Comparison of ENCODE assay signal across 20 cellular contexts in genomic region chr20:45426621-45427020, GRCh38. TPM values are rescaled to one million over a fixed set of nuclear protein-coding genes. Genes with fewer than 3 reads are reported as not detected.
DNase-seq lines count a peak whose midpoint lies in the region; ATAC-seq, FAIRE-seq and TF ChIP-seq lines count a peak whose summit lies in the region.
"Had no signal": no experiment of that assay in that cellular context is flagged by ENCODE, and none has a peak within 500 bp of the region (broad histone marks: within the 10 kb centered on the region; RNA-seq: fewer than 3 reads in every experiment).

No MANE protein-coding gene starts in this region.

- POLR2A ChIA-PET in HepG2 (lab: Yijun Ruan, JAX) = no interaction called here

- ATAC-seq in HepG2 (peak; percentile 25; the same call in 2 of the 3 replicates), right lobe of liver (no peak), left cardiac atrium (peak; percentile 45 to 77)
- ATAC-seq: stimulated activated naive CD8-positive, alpha-beta T cell treated with anti-CD3 and anti-CD28 coated beads, Interleukin-15, amount 100 ng/mL, for 72 hours had no signal

- no peaks in the 10 kb centered on the region for H4K20me1 ChIP-seq in HepG2 (ENCODE audit: insufficient read depth, low read length)

- H3K36me3 ChIP-seq in HepG2 (replicated peaks in 1 of 2; ENCODE audit: control insufficient read depth in 1 of 2, insufficient read depth in 2 of 2, low read length in 2 of 2) = peaks cover 11 to 37% of the 10 kb centered on the region in 2 experiments
- H3K36me3 ChIP-seq in right lobe of liver = peaks cover 0 to 28% (median 10%) of the 10 kb centered on the region in 4 donors
- H3K36me3 ChIP-seq in sigmoid colon = peaks cover 9 to 50% (median 26%) of the 10 kb centered on the region in 4 donors
- H3K36me3 ChIP-seq in small intestine (ENCODE audit: control insufficient read depth in 2 of 2, insufficient read depth in 2 of 2, low read length in 2 of 2) = peaks cover 8 to 11% of the 10 kb centered on the region in 2 donors
- peaks cover 33% of the 10 kb centered on the region for H3K36me3 ChIP-seq in SJCRH30

- H2AFZ ChIP-seq in HepG2 (ENCODE audit: low read length) = no peak overlapping the region

- H3K4me3 ChIP-seq in HepG2 (replicated peaks in 1 of 3; ENCODE audit: insufficient read depth in 1 of 3, low read depth in 2 of 3, low read length in 3 of 3) (no peak overlapping the region), right lobe of liver (no peak overlapping the region), sigmoid colon (no peak overlapping the region), small intestine (ENCODE audit: low read depth in 1 of 2, low read length in 2 of 2) (no peak overlapping the region), SJCRH30 (no peak overlapping the region)

- TF ChIP-seq POLR2A in HepG2 (IDR thresholded peaks at IDR 0.05; ENCODE audit: insufficient read depth in 1 of 2, low read depth in 2 of 2, low read length in 2 of 2) (no peak), right lobe of liver (IDR thresholded peaks at IDR 0.05) (no peak), sigmoid colon (IDR thresholded peaks at IDR 0.05) (no peak)

- in situ Hi-C loops in HepG2 (cut with HindIII; ENCODE audit: extremely low pct_ligation_motif_present, low pct_unique_long_range_greater_than_20kb) = no loop called here

- DNase-seq in HepG2 (ENCODE audit: low spot score) (no peak), right lobe of liver (no peak), left cardiac atrium (no peak), sigmoid colon (no peak), small intestine (no peak), SJCRH30 (no peak)
- DNase-seq: activated CD4-positive, alpha-beta T cell treated with anti-CD3 and anti-CD28 coated beads for 48 hours; activated T-cell treated with anti-CD3 and anti-CD28 coated beads, Interleukin-2, amount 50 U/mL, for 48 hours; Calu3; NCI-H2029 treated with DMSO at 0.1 percent for 48 hours; NCI-H774; stimulated activated naive CD8-positive, alpha-beta T cell treated with anti-CD3 and anti-CD28 coated beads, Interleukin-15, amount 100 ng/mL, for 72 hours had no signal

- H3K27ac ChIP-seq in HepG2 (ENCODE audit: extremely low read length, insufficient read depth, low read length) (no peak overlapping the region), right lobe of liver (no peak overlapping the region), sigmoid colon (peak overlapping the region in 2 of 4 donors; percentile 12 to 14), small intestine (ENCODE audit: low read depth in 1 of 2, low read length in 1 of 2) (peak overlapping the region in 1 of 2 donors; percentile 80), SJCRH30 (no peak overlapping the region)
- H3K27ac ChIP-seq: neutrophil had no signal

- no peak for TF ChIP-seq CTCF in HepG2 (CRISPR knock-in tag; IDR thresholded peaks at IDR 0.05)
- TF ChIP-seq CTCF in right lobe of liver (IDR thresholded peaks at IDR 0.05) = no peak
- no peak for TF ChIP-seq CTCF in sigmoid colon (IDR thresholded peaks at IDR 0.05)

- H3K27me3 ChIP-seq in HepG2 (ENCODE audit: control insufficient read depth in 1 of 2, insufficient read depth in 2 of 2, low read length in 2 of 2) (no peaks in the 10 kb centered on the region), right lobe of liver (no peaks in the 10 kb centered on the region), sigmoid colon (no peaks in the 10 kb centered on the region), small intestine (ENCODE audit: control insufficient read depth in 2 of 2, insufficient read depth in 2 of 2, low read length in 2 of 2) (no peaks in the 10 kb centered on the region), SJCRH30 (no peaks in the 10 kb centered on the region)
- H3K27me3 ChIP-seq: neutrophil had no signal

- FAIRE-seq in HepG2 (lab: Jason Lieb, UNC) (no peak), small intestine (lab: Jason Lieb, UNC) (no peak)
- FAIRE-seq: endothelial cell of umbilical vein had no signal

- intact Hi-C loops in HepG2 (cut with micrococcal nuclease; ENCODE audit: unreplicated experiment) = no loop called here
- intact Hi-C loops in right lobe of liver (cut with DNase I) = loop anchor here in 1 of 2 donors (10.0 kb wide), 1 partner anchor 52 kb away; the partner anchor contains the start of gene TP53TG5
- intact Hi-C loops in left cardiac atrium (cut with DNase I) = no loop called here
- intact Hi-C loops in sigmoid colon (cut with DNase I) = no loop called here

- CTCF ChIA-PET in HepG2 (lab: Yijun Ruan, JAX; ENCODE audit: low intra/inter-chr PET ratio, low total read pairs) = no interaction called here

- H3K4me1 ChIP-seq in HepG2 (ENCODE audit: insufficient read depth, low read length) = 0 out of 2 replicates have a peak, but pooled peaks cover 5% of the 10 kb centered on the region
- H3K4me1 ChIP-seq in right lobe of liver = no peaks in the 10 kb centered on the region
- H3K4me1 ChIP-seq in sigmoid colon = peaks cover 0 to 9% (median 0%) of the 10 kb centered on the region in 4 donors
- H3K4me1 ChIP-seq in small intestine (ENCODE audit: control insufficient read depth in 2 of 2, insufficient read depth in 1 of 2, low read depth in 1 of 2, low read length in 1 of 2) = peaks cover 0 to 4% of the 10 kb centered on the region in 2 donors
- H3K4me1 ChIP-seq in SJCRH30 = 0 out of 2 replicates have a peak, but pooled peaks cover 2% of the 10 kb centered on the region

- no peak for TF ChIP-seq EP300 in HepG2 (IDR thresholded peaks at IDR 0.05; ENCODE audit: low read depth in 2 of 2, low read length in 2 of 2)
- no peak for TF ChIP-seq EP300 in HepG2 (CRISPR knock-in tag; IDR thresholded peaks at IDR 0.05; ENCODE audit: borderline replicate concordance)
- no peak for TF ChIP-seq EP300 in sigmoid colon (IDR thresholded peaks at IDR 0.05)

- H3K79me2 ChIP-seq in HepG2 (ENCODE audit: insufficient read depth, low read length) = no peaks in the 10 kb centered on the region

- TF ChIP-seq RAD21 in HepG2 (CRISPR knock-in tag; IDR thresholded peaks at IDR 0.05) = no peak

- H3K9me3 ChIP-seq in HepG2 (ENCODE audit: low read length) (no peaks in the 10 kb centered on the region), right lobe of liver (no peaks in the 10 kb centered on the region), sigmoid colon (no peaks in the 10 kb centered on the region), small intestine (ENCODE audit: control insufficient read depth, low read depth) (no peaks in the 10 kb centered on the region), SJCRH30 (replicated peaks) (no peaks in the 10 kb centered on the region)
- H3K9me3 ChIP-seq: neutrophil had no signal

- BruUV-seq in HepG2 (replicated peaks; lab: Mats Ljungman, UMichigan) = no TSS peak

- no peak overlapping the region for H3K9ac ChIP-seq in HepG2 (ENCODE audit: insufficient read depth, low read depth, low read length)

- H3K4me2 ChIP-seq in HepG2 (ENCODE audit: low read depth, low read length) = no peak overlapping the region

- 89% methylated on average over 3 of the region's 3 CpGs for WGBS in HepG2 (ENCODE audit: low lambda C conversion rate)
- no CpG with 5 or more reads among the region's 3 CpGs for WGBS in right lobe of liver (ENCODE audit: insufficient coverage, low coverage, low lambda C conversion rate, missing lambda C conversion rate)
- 74 to 90% methylated on average over 3 of the region's 3 CpGs for WGBS in sigmoid colon, 2 donors
- WGBS in small intestine, 3 donors = 74 to 81% (median 78%) methylated on average over 3 of the region's 3 CpGs

RNA-seq across cellular contexts. Expression of gene PIGT, which starts 10.7 kb away (rescaled TPM):
- total RNA-seq in HepG2 (2016; rRNA removed; fragmentation: Illumina TruSeq; extraction: Trizol) (26.4 and 65.9 TPM in 2 replicates), right lobe of liver (10 to 100 TPM; 35.7 to 58.4 (median 40.5) TPM), left cardiac atrium (100 to 1,000 TPM; 104 to 129 TPM), sigmoid colon (10 to 100 TPM; 49.7 to 66.7 (median 56.1) TPM)
- 16.2 and 16.8 TPM in 2 replicates for total RNA-seq in HepG2 (2016; cell fraction: cytosol; rRNA removed; fragmentation: Illumina TruSeq; extraction: Trizol; ENCODE audit: low read depth)
- 26.3 and 65.1 TPM in 2 replicates for total RNA-seq in HepG2 (2016; cell fraction: insoluble cytoplasmic fraction; rRNA removed; fragmentation: Illumina TruSeq; extraction: Trizol)
- 26.4 and 29.9 TPM in 2 replicates for total RNA-seq in HepG2 (2016; cell fraction: membrane; rRNA removed; fragmentation: Illumina TruSeq; extraction: Trizol)
- total RNA-seq in HepG2 (2016; cell fraction: nucleus; rRNA removed; fragmentation: Illumina TruSeq; extraction: Trizol) = 64.4 and 84.9 TPM in 2 replicates
- polyA plus RNA-seq in HepG2 (2011; rRNA removed) (74.1 and 85.7 TPM in 2 replicates), sigmoid colon (10 to 100 TPM; 33.0 to 98.7 (median 43.0) TPM), small intestine (10 to 100 TPM; 49.7 to 85.2 (median 51.0) TPM)
- polyA plus RNA-seq in HepG2 (2011; cell fraction: cytosol; rRNA removed) = 37.8 and 44.8 TPM in 2 replicates
- 94.4 and 98.4 TPM in 2 replicates for polyA plus RNA-seq in HepG2 (2011; cell fraction: nucleus; rRNA removed)
- 62.3 and 63.6 TPM in 2 replicates for polyA plus RNA-seq in HepG2 (2012)
- 22.0 and 26.6 TPM in 2 replicates for polyA plus RNA-seq in HepG2 (2016; cell fraction: cytosol; fragmentation: Illumina TruSeq; extraction: Trizol; ENCODE audit: low read depth)
- polyA plus RNA-seq in HepG2 (2016; cell fraction: insoluble cytoplasmic fraction; fragmentation: Illumina TruSeq; extraction: Trizol; ENCODE audit: low read depth) = 39.8 and 50.9 TPM in 2 replicates
- 33.2 and 33.6 TPM in 2 replicates for polyA plus RNA-seq in HepG2 (2016; cell fraction: membrane; fragmentation: Illumina TruSeq; extraction: Trizol; ENCODE audit: low read depth)
- 167 and 168 TPM in 2 replicates for polyA plus RNA-seq in HepG2 (2016; cell fraction: nucleus; fragmentation: Illumina TruSeq; extraction: Trizol; ENCODE audit: insufficient read depth, low read depth)
- polyA minus RNA-seq in HepG2 (2011; rRNA and poly(A)+ RNA removed; ENCODE audit: low replicate concordance) = 86.1 and 91.5 TPM in 2 replicates
- 35.9 and 37.0 TPM in 2 replicates for polyA minus RNA-seq in HepG2 (2011; cell fraction: cytosol; rRNA and poly(A)+ RNA removed)
- 68.5 and 79.2 TPM in 2 replicates for polyA minus RNA-seq in HepG2 (2011; cell fraction: nucleus; rRNA and poly(A)+ RNA removed)
- 106 and 110 TPM in 2 replicates for total RNA-seq in SJCRH30 (2014; rRNA removed; shearing (Covaris generic))

RNA-seq across cellular contexts. Expression of gene DBNDD2, which starts 18.5 kb away (rescaled TPM):
- total RNA-seq in HepG2 (2016; rRNA removed; fragmentation: Illumina TruSeq; extraction: Trizol) = 16.7 and 19.6 TPM in 2 replicates
- total RNA-seq in HepG2 (2016; cell fraction: cytosol; rRNA removed; fragmentation: Illumina TruSeq; extraction: Trizol; ENCODE audit: low read depth) = 27.1 and 31.8 TPM in 2 replicates
- total RNA-seq in HepG2 (2016; cell fraction: insoluble cytoplasmic fraction; rRNA removed; fragmentation: Illumina TruSeq; extraction: Trizol) = 17.0 and 18.9 TPM in 2 replicates
- 37.0 and 42.3 TPM in 2 replicates for total RNA-seq in HepG2 (2016; cell fraction: membrane; rRNA removed; fragmentation: Illumina TruSeq; extraction: Trizol)
- 9.4 and 9.5 TPM in 2 replicates for total RNA-seq in HepG2 (2016; cell fraction: nucleus; rRNA removed; fragmentation: Illumina TruSeq; extraction: Trizol)
- polyA plus RNA-seq in HepG2 (2011; rRNA removed) = 47.6 and 50.4 TPM in 2 replicates
- polyA plus RNA-seq in HepG2 (2011; cell fraction: cytosol; rRNA removed) = 44.5 and 55.5 TPM in 2 replicates
- polyA plus RNA-seq in HepG2 (2011; cell fraction: nucleus; rRNA removed) = 18.6 and 25.0 TPM in 2 replicates
- 22.6 and 31.0 TPM in 2 replicates for polyA plus RNA-seq in HepG2 (2012)
- 59.2 and 64.6 TPM in 2 replicates for polyA plus RNA-seq in HepG2 (2016; cell fraction: cytosol; fragmentation: Illumina TruSeq; extraction: Trizol; ENCODE audit: low read depth)
- 33.0 and 35.8 TPM in 2 replicates for polyA plus RNA-seq in HepG2 (2016; cell fraction: insoluble cytoplasmic fraction; fragmentation: Illumina TruSeq; extraction: Trizol; ENCODE audit: low read depth)
- 58.6 and 59.9 TPM in 2 replicates for polyA plus RNA-seq in HepG2 (2016; cell fraction: membrane; fragmentation: Illumina TruSeq; extraction: Trizol; ENCODE audit: low read depth)
- polyA plus RNA-seq in HepG2 (2016; cell fraction: nucleus; fragmentation: Illumina TruSeq; extraction: Trizol; ENCODE audit: insufficient read depth, low read depth) = 22.2 and 26.4 TPM in 2 replicates
- 9.7 and 31.5 TPM in 2 replicates for polyA minus RNA-seq in HepG2 (2011; rRNA and poly(A)+ RNA removed; ENCODE audit: low replicate concordance)
- polyA minus RNA-seq in HepG2 (2011; cell fraction: cytosol; rRNA and poly(A)+ RNA removed) = 4.8 and 11.1 TPM in 2 replicates
- 4.0 and 11.1 TPM in 2 replicates for polyA minus RNA-seq in HepG2 (2011; cell fraction: nucleus; rRNA and poly(A)+ RNA removed)
- 1 to 10 TPM; 2.3 to 5.3 (median 3.3) TPM for total RNA-seq in right lobe of liver
- total RNA-seq in left cardiac atrium = 100 to 1,000 TPM; 177 to 200 TPM
- 100 to 1,000 TPM in 3 of 4 donors, 10 to 100 TPM in 1; 99.7 to 111 (median 103) TPM for total RNA-seq in sigmoid colon
- polyA plus RNA-seq in sigmoid colon = 100 to 1,000 TPM; 112 to 174 (median 137) TPM
- 100 to 1,000 TPM in 2 of 3 donors, 10 to 100 TPM in 1; 98.6 to 114 (median 104) TPM for polyA plus RNA-seq in small intestine
- total RNA-seq in SJCRH30 (2014; rRNA removed; shearing (Covaris generic)) = 5.2 and 8.1 TPM in 2 replicates

RNA-seq across cellular contexts. Expression of gene WFDC2, which starts 42.9 kb away (rescaled TPM):
- not detected in 2 replicates for total RNA-seq in HepG2 (2016; rRNA removed; fragmentation: Illumina TruSeq; extraction: Trizol)
- not detected in 2 replicates for total RNA-seq in HepG2 (2016; cell fraction: cytosol; rRNA removed; fragmentation: Illumina TruSeq; extraction: Trizol; ENCODE audit: low read depth)
- 0.22 TPM in 1 of 2 replicates, not detected in the other for total RNA-seq in HepG2 (2016; cell fraction: insoluble cytoplasmic fraction; rRNA removed; fragmentation: Illumina TruSeq; extraction: Trizol)
- not detected in 2 replicates for total RNA-seq in HepG2 (2016; cell fraction: membrane; rRNA removed; fragmentation: Illumina TruSeq; extraction: Trizol)
- total RNA-seq in HepG2 (2016; cell fraction: nucleus; rRNA removed; fragmentation: Illumina TruSeq; extraction: Trizol) = not detected in 2 replicates
- polyA plus RNA-seq in HepG2 (2011; rRNA removed) = 0.13 and 0.33 TPM in 2 replicates
- 0.22 and 0.66 TPM in 2 replicates for polyA plus RNA-seq in HepG2 (2011; cell fraction: cytosol; rRNA removed)
- polyA plus RNA-seq in HepG2 (2011; cell fraction: nucleus; rRNA removed) = 0.24 and 0.35 TPM in 2 replicates
- 0.60 TPM in 1 of 2 replicates, not detected in the other for polyA plus RNA-seq in HepG2 (2012)
- polyA plus RNA-seq in HepG2 (2016; cell fraction: cytosol; fragmentation: Illumina TruSeq; extraction: Trizol; ENCODE audit: low read depth) = not detected in 2 replicates
- polyA plus RNA-seq in HepG2 (2016; cell fraction: insoluble cytoplasmic fraction; fragmentation: Illumina TruSeq; extraction: Trizol; ENCODE audit: low read depth) = not detected in 2 replicates
- polyA plus RNA-seq in HepG2 (2016; cell fraction: membrane; fragmentation: Illumina TruSeq; extraction: Trizol; ENCODE audit: low read depth) = not detected in 2 replicates
- not detected in 2 replicates for polyA plus RNA-seq in HepG2 (2016; cell fraction: nucleus; fragmentation: Illumina TruSeq; extraction: Trizol; ENCODE audit: insufficient read depth, low read depth)
- not detected in 2 replicates for polyA minus RNA-seq in HepG2 (2011; rRNA and poly(A)+ RNA removed; ENCODE audit: low replicate concordance)
- not detected in 2 replicates for polyA minus RNA-seq in HepG2 (2011; cell fraction: cytosol; rRNA and poly(A)+ RNA removed)
- not detected in 2 replicates for polyA minus RNA-seq in HepG2 (2011; cell fraction: nucleus; rRNA and poly(A)+ RNA removed)
- total RNA-seq in right lobe of liver = 1 to 10 TPM in 4 of 6 experiments, under 1 TPM in 1, not detected in 1; 0.77 to 2.8 (median 1.8) TPM
- total RNA-seq in left cardiac atrium = 1 to 10 TPM in 1 of 2 donors, under 1 TPM in 1; 0.52 to 6.9 TPM
- total RNA-seq in sigmoid colon = 10 to 100 TPM; 33.9 to 94.1 (median 39.6) TPM
- 10 to 100 TPM; 29.6 to 86.6 (median 65.5) TPM for polyA plus RNA-seq in sigmoid colon
- polyA plus RNA-seq in small intestine = 1 to 10 TPM; 3.1 to 7.8 (median 4.6) TPM
- total RNA-seq in SJCRH30 (2014; rRNA removed; shearing (Covaris generic)) = 5.0 and 6.6 TPM in 2 replicates
- total RNA-seq: endothelial cell of umbilical vein; glomerular endothelial cell; HT1080; MCF 10A; mesenteric fat pad; T-helper 2 cell treated with Interferon-gamma antibody and Interleukin-4, amounts not matched to agents 100 ng/mL and 5 ng/mL, for 36 hours had no signal
- polyA plus RNA-seq: endothelial cell of umbilical vein had no signal

RNA-seq across cellular contexts. Expression of gene TP53TG5, which starts 48.5 kb away (rescaled TPM):
- total RNA-seq in HepG2 (2016; rRNA removed; fragmentation: Illumina TruSeq; extraction: Trizol) = not detected in 2 replicates
- not detected in 2 replicates for total RNA-seq in HepG2 (2016; cell fraction: cytosol; rRNA removed; fragmentation: Illumina TruSeq; extraction: Trizol; ENCODE audit: low read depth)
- not detected in 2 replicates for total RNA-seq in HepG2 (2016; cell fraction: insoluble cytoplasmic fraction; rRNA removed; fragmentation: Illumina TruSeq; extraction: Trizol)
- total RNA-seq in HepG2 (2016; cell fraction: membrane; rRNA removed; fragmentation: Illumina TruSeq; extraction: Trizol) = not detected in 2 replicates
- total RNA-seq in HepG2 (2016; cell fraction: nucleus; rRNA removed; fragmentation: Illumina TruSeq; extraction: Trizol) = not detected in 2 replicates
- 0.11 TPM in 1 of 2 replicates, not detected in the other for polyA plus RNA-seq in HepG2 (2011; rRNA removed)
- polyA plus RNA-seq in HepG2 (2011; cell fraction: cytosol; rRNA removed) = not detected in 2 replicates
- not detected in 2 replicates for polyA plus RNA-seq in HepG2 (2011; cell fraction: nucleus; rRNA removed)
- 0.32 and 0.45 TPM in 2 replicates for polyA plus RNA-seq in HepG2 (2012)
- not detected in 2 replicates for polyA plus RNA-seq in HepG2 (2016; cell fraction: cytosol; fragmentation: Illumina TruSeq; extraction: Trizol; ENCODE audit: low read depth)
- not detected in 2 replicates for polyA plus RNA-seq in HepG2 (2016; cell fraction: insoluble cytoplasmic fraction; fragmentation: Illumina TruSeq; extraction: Trizol; ENCODE audit: low read depth)
- not detected in 2 replicates for polyA plus RNA-seq in HepG2 (2016; cell fraction: membrane; fragmentation: Illumina TruSeq; extraction: Trizol; ENCODE audit: low read depth)
- not detected in 2 replicates for polyA plus RNA-seq in HepG2 (2016; cell fraction: nucleus; fragmentation: Illumina TruSeq; extraction: Trizol; ENCODE audit: insufficient read depth, low read depth)
- not detected in 2 replicates for polyA minus RNA-seq in HepG2 (2011; rRNA and poly(A)+ RNA removed; ENCODE audit: low replicate concordance)
- not detected in 2 replicates for polyA minus RNA-seq in HepG2 (2011; cell fraction: cytosol; rRNA and poly(A)+ RNA removed)
- not detected in 2 replicates for polyA minus RNA-seq in HepG2 (2011; cell fraction: nucleus; rRNA and poly(A)+ RNA removed)
- total RNA-seq in right lobe of liver = not detected
- 1 to 10 TPM in 1 of 2 donors, under 1 TPM in 1; 0.68 to 2.0 TPM for total RNA-seq in left cardiac atrium
- total RNA-seq in sigmoid colon = under 1 TPM in 1 of 4 donors, not detected in 3; 0.36 TPM
- polyA plus RNA-seq in sigmoid colon = under 1 TPM in 1 of 3 donors, not detected in 2; 0.03 TPM
- under 1 TPM in 1 of 3 donors, not detected in 2; 0.19 TPM for polyA plus RNA-seq in small intestine
- not detected in 2 replicates for total RNA-seq in SJCRH30 (2014; rRNA removed; shearing (Covaris generic))
- total RNA-seq: cerebellum, endothelial cell of umbilical vein, glomerular endothelial cell, HT1080, MCF 10A, mesenteric fat pad had no signal
- polyA plus RNA-seq: endothelial cell of umbilical vein had no signal

Comparison
In these comparisons a context has a peak if more than half of its experiments do, and no peak if none do; other contexts are left out.
1. ATAC-seq: peak in HepG2 (single experiment) and left cardiac atrium (2 of 2); none in right lobe of liver (0 of 4).